17 cellular contexts compared by ENCODE assay signal in genomic region chr22:44456661-44457412, GRCh38. TPM values are rescaled to one million over a fixed set of nuclear protein-coding genes. Genes with fewer than 3 reads are reported as not detected.
DNase-seq lines count a peak whose midpoint lies in the region; ATAC-seq and TF ChIP-seq lines count a peak whose summit lies in the region.
"Had no signal": no experiment of that assay in that cellular context is flagged by ENCODE, and none has a peak within 500 bp of the region (broad histone marks: within the 10 kb centered on the region; RNA-seq: fewer than 3 reads in every experiment).

No MANE protein-coding gene starts in this region.

- H3K4me1 Mint-ChIP-seq in CD4-positive, alpha-beta T cell (ENCODE audit: low read depth): peaks cover 33% of the 10 kb centered on the region
- peaks cover 36% of the 10 kb centered on the region for H3K4me1 Mint-ChIP-seq in activated CD8-positive, alpha-beta T cell treated with anti-CD3 and anti-CD28 coated beads for 36 hours (ENCODE audit: low read depth)
- H3K4me1 Mint-ChIP-seq in effector memory CD8-positive, alpha-beta T cell (ENCODE audit: low read depth in 2 of 2): peaks cover 41 to 42% of the 10 kb centered on the region in 2 donors

- DNase-seq in CD4-positive, alpha-beta T cell: no peak
- no peak for DNase-seq in activated CD8-positive, alpha-beta T cell treated with anti-CD3 and anti-CD28 coated beads for 36 hours
- no peak for DNase-seq in effector memory CD8-positive, alpha-beta T cell
- no peak for DNase-seq in AML-193 (lab: John Stamatoyannopoulos, UW)
- no peak for DNase-seq in MG63
- DNase-seq: C1 segment of cervical spinal cord, GF-D8, KG1, NCI-H1105, NCI-H187 treated with DMSO at 0.1 percent for 48 hours, NCI-H446 treated with DMSO at 0.1 percent for 48 hours, NCI-H774, Right ventricle myocardium superior, SK-N-SH had no signal

- H3K4me2 ChIP-seq in BLaER1: peak overlapping the region; percentile 76; the same call in 1 of the 2 replicates
- H3K4me2 ChIP-seq: SK-N-SH had no signal

- POLR2A ChIA-PET in CD4-positive, alpha-beta T cell (lab: Charles Lee): interaction anchor here (0.6 to 1.2 kb wide), 4 partner anchors 29 to 276 kb away, joined by 3 read pairs; partner anchors contain the start of gene PARVG
- POLR2A ChIA-PET in activated CD8-positive, alpha-beta T cell treated with anti-CD3 and anti-CD28 coated beads for 36 hours (lab: Charles Lee): interaction anchor here (0.6 to 1.2 kb wide), 2 partner anchors 13 to 76 kb away, joined by 3 read pairs; no protein-coding TSS in a partner anchor

- peaks cover 56% of the 10 kb centered on the region for H3K4me1 ChIP-seq in BLaER1

- H3K9me3 ChIP-seq in BLaER1 (no peaks in the 10 kb centered on the region; the same call in 1 of the 2 replicates), MG63 (no peaks in the 10 kb centered on the region)
- no peaks in the 10 kb centered on the region for H3K9me3 ChIP-seq in CD4-positive, alpha-beta T cell (ENCODE audit: control insufficient read depth, low read length)
- H3K9me3 ChIP-seq: SK-N-SH had no signal

- H3K36me3 Mint-ChIP-seq in CD4-positive, alpha-beta T cell (ENCODE audit: low read depth): no peaks in the 10 kb centered on the region
- H3K36me3 Mint-ChIP-seq in activated CD8-positive, alpha-beta T cell treated with anti-CD3 and anti-CD28 coated beads for 36 hours (ENCODE audit: low read depth): peaks cover 4% of the 10 kb centered on the region
- peaks cover 8% of the 10 kb centered on the region for H3K36me3 Mint-ChIP-seq in effector memory CD8-positive, alpha-beta T cell (ENCODE audit: insufficient read depth)

- H3K36me3 ChIP-seq in BLaER1 (no peaks in the 10 kb centered on the region), MG63 (no peaks in the 10 kb centered on the region)

- no peaks in the 10 kb centered on the region for H4K20me1 ChIP-seq in BLaER1

- peak overlapping the region; percentile 67 for H3K27ac Mint-ChIP-seq in CD4-positive, alpha-beta T cell
- H3K27ac Mint-ChIP-seq in activated CD8-positive, alpha-beta T cell treated with anti-CD3 and anti-CD28 coated beads for 36 hours: peak overlapping the region; percentile 42
- H3K27ac Mint-ChIP-seq in effector memory CD8-positive, alpha-beta T cell: peak overlapping the region; percentile 64 to 96

- no peak overlapping the region for H3K4me3 Mint-ChIP-seq in CD4-positive, alpha-beta T cell
- H3K4me3 Mint-ChIP-seq in activated CD8-positive, alpha-beta T cell treated with anti-CD3 and anti-CD28 coated beads for 36 hours: no peak overlapping the region
- H3K4me3 Mint-ChIP-seq in effector memory CD8-positive, alpha-beta T cell: no peak overlapping the region

- no peak for ATAC-seq in CD4-positive, alpha-beta T cell (ENCODE audit: poor library complexity)
- no peak for ATAC-seq in activated CD8-positive, alpha-beta T cell treated with anti-CD3 and anti-CD28 coated beads for 36 hours
- ATAC-seq in effector memory CD8-positive, alpha-beta T cell (replicated peaks): no peak
- ATAC-seq in HG02610 (IDR thresholded peaks at IDR 0.05; ENCODE audit: unreplicated experiment) (no peak), GM21390 (IDR thresholded peaks at IDR 0.05; ENCODE audit: unreplicated experiment) (no peak)

- CTCF ChIA-PET in CD4-positive, alpha-beta T cell (lab: Charles Lee): no interaction called here
- CTCF ChIA-PET in activated CD8-positive, alpha-beta T cell treated with anti-CD3 and anti-CD28 coated beads for 36 hours (lab: Charles Lee): interaction anchor here (0.9 kb wide), 1 partner anchor 24 kb away, joined by 3 read pairs; no protein-coding TSS in a partner anchor

- no peak for TF ChIP-seq CTCF in CD4-positive, alpha-beta T cell (IDR thresholded peaks at IDR 0.05)
- TF ChIP-seq CTCF in activated CD8-positive, alpha-beta T cell treated with anti-CD3 and anti-CD28 coated beads for 36 hours (IDR thresholded peaks at IDR 0.05): no peak

- no peaks in the 10 kb centered on the region for H3K27me3 Mint-ChIP-seq in CD4-positive, alpha-beta T cell
- H3K27me3 Mint-ChIP-seq in activated CD8-positive, alpha-beta T cell treated with anti-CD3 and anti-CD28 coated beads for 36 hours: no peaks in the 10 kb centered on the region
- no peaks in the 10 kb centered on the region for H3K27me3 Mint-ChIP-seq in effector memory CD8-positive, alpha-beta T cell

- intact Hi-C loops in CD4-positive, alpha-beta T cell (cut with DNase I, micrococcal nuclease): loop anchor here in 1 of 2 experiments (5.0 kb wide), 1 partner anchor 40 kb away; the partner anchor contains the start of gene RTL6
- intact Hi-C loops in activated CD8-positive, alpha-beta T cell treated with anti-CD3 and anti-CD28 coated beads for 36 hours (cut with micrococcal nuclease): no loop called here

- H3K4me3 ChIP-seq in BLaER1: no peak overlapping the region
- no peak overlapping the region for H3K4me3 ChIP-seq in MG63

- H3K27ac ChIP-seq in BLaER1: no peak overlapping the region
- H3K27ac ChIP-seq in CD4-positive, alpha-beta T cell (ENCODE audit: low read depth, low read length): no peak overlapping the region

- H3K9ac ChIP-seq in BLaER1: no peak overlapping the region
- H3K9ac ChIP-seq: SK-N-SH had no signal

- H3K27me3 ChIP-seq in BLaER1 (no peaks in the 10 kb centered on the region), MG63 (no peaks in the 10 kb centered on the region)
- H3K27me3 ChIP-seq in CD4-positive, alpha-beta T cell (ENCODE audit: control insufficient read depth, insufficient read depth, low read length): no peaks in the 10 kb centered on the region

- H3K9me3 Mint-ChIP-seq in CD4-positive, alpha-beta T cell: peaks cover 4% of the 10 kb centered on the region
- peaks cover 10% of the 10 kb centered on the region for H3K9me3 Mint-ChIP-seq in activated CD8-positive, alpha-beta T cell treated with anti-CD3 and anti-CD28 coated beads for 36 hours
- peaks cover 1 to 16% of the 10 kb centered on the region in 2 donors for H3K9me3 Mint-ChIP-seq in effector memory CD8-positive, alpha-beta T cell

RNA-seq across cellular contexts. Expression of gene RTL6, which starts 41.2 kb away (rescaled TPM):
- total RNA-seq in CD4-positive, alpha-beta T cell: 10 to 100 TPM; 18.1 to 18.5 TPM
- 1 to 10 TPM; 5.7 to 6.1 TPM for total RNA-seq in activated CD8-positive, alpha-beta T cell treated with anti-CD3 and anti-CD28 coated beads for 36 hours
- 13.4 and 24.2 TPM in 2 replicates for total RNA-seq in MG63 (2014; rRNA removed; shearing (Covaris generic); ENCODE audit: low replicate concordance)
